15 cellular contexts compared by ENCODE assay signal in genomic region chr17:42655528-42655927, GRCh38. TPM values are rescaled to one million over a fixed set of nuclear protein-coding genes. Genes with fewer than 3 reads are reported as not detected.
DNase-seq lines count a peak whose midpoint lies in the region; ATAC-seq and TF ChIP-seq lines count a peak whose summit lies in the region.
"Had no signal": no experiment of that assay in that cellular context is flagged by ENCODE, and none has a peak within 500 bp of the region (broad histone marks: within the 10 kb centered on the region; RNA-seq: fewer than 3 reads in every experiment).

No MANE protein-coding gene starts in this region.

- H3K4me3 ChIP-seq in AG10803 (ENCODE audit: low read length): no peak overlapping the region

- peaks cover 7% of the 10 kb centered on the region for H3K4me1 Mint-ChIP-seq in glutamatergic neuron (ENCODE audit: low read depth, unreplicated experiment)

- no peak for ATAC-seq in HG02973 (IDR thresholded peaks at IDR 0.05; ENCODE audit: unreplicated experiment)
- ATAC-seq: activated CD8-positive, alpha-beta T cell treated with anti-CD3 and anti-CD28 coated beads, Interleukin-2, amount 10 ng/mL, durations not matched to agents 7 days and 5 days had no signal

- peak; percentile 63 for DNase-seq in AG10803 (ENCODE audit: low read depth)
- peak; percentile 83 for DNase-seq in HCEC 1CT
- peak; percentile 69 for DNase-seq in SW480 (ENCODE audit: low spot score)
- peak; percentile 51 for DNase-seq in glomerular visceral epithelial cell (ENCODE audit: extremely low spot score)
- DNase-seq in NCI-H1694 (lab: John Stamatoyannopoulos, UW): no peak
- no peak for DNase-seq in GOT3 (lab: John Stamatoyannopoulos, UW)
- DNase-seq in glutamatergic neuron: no peak
- DNase-seq: activated CD8-positive, alpha-beta T cell treated with anti-CD3 and anti-CD28 coated beads, Interleukin-2, amount 10 ng/mL, durations not matched to agents 7 days and 5 days; activated effector memory CD4-positive, alpha-beta T cell treated with anti-CD3 and anti-CD28 coated beads, Interleukin-2, amount 50 U/mL, for 16 hours; MV-4-11; NCI-H2171 treated with DMSO at 0.1 percent for 48 hours; NK-92 treated with Interleukin-12 subunit alpha and Interleukin-12 subunit beta, amount 100 ng/mL, for 24 hours had no signal

- no peak overlapping the region for H3K4me3 Mint-ChIP-seq in glutamatergic neuron (ENCODE audit: unreplicated experiment)
- H3K4me3 Mint-ChIP-seq: activated CD8-positive, alpha-beta T cell treated with anti-CD3 and anti-CD28 coated beads, Interleukin-2, amount 10 ng/mL, durations not matched to agents 7 days and 5 days had no signal

- H3K9me3 Mint-ChIP-seq in glutamatergic neuron (ENCODE audit: unreplicated experiment): no peaks in the 10 kb centered on the region

- peaks cover 5% of the 10 kb centered on the region for H3K27me3 Mint-ChIP-seq in glutamatergic neuron (ENCODE audit: unreplicated experiment)

- no peak for TF ChIP-seq CTCF in AG10803 (conservative IDR thresholded peaks at IDR 0.05; ENCODE audit: low read length)
- TF ChIP-seq CTCF in glutamatergic neuron (IDR thresholded peaks at IDR 0.05; ENCODE audit: partially characterized antibody, unreplicated experiment): no peak

- no peaks in the 10 kb centered on the region for H3K36me3 Mint-ChIP-seq in glutamatergic neuron (ENCODE audit: unreplicated experiment)
- H3K36me3 Mint-ChIP-seq: CD14-positive monocyte had no signal

- H3K27ac Mint-ChIP-seq in glutamatergic neuron (ENCODE audit: unreplicated experiment): no peak overlapping the region
- H3K27ac Mint-ChIP-seq: activated CD8-positive, alpha-beta T cell treated with anti-CD3 and anti-CD28 coated beads, Interleukin-2, amount 10 ng/mL, durations not matched to agents 7 days and 5 days; CD14-positive monocyte had no signal

RNA-seq across cellular contexts. Expression of gene TUBG2, which starts 3.6 kb away (rescaled TPM):
- 22.1 TPM for total RNA-seq in glutamatergic neuron (ENCODE audit: unreplicated experiment)

RNA-seq across cellular contexts. Expression of gene PLEKHH3, which starts 21.3 kb away (rescaled TPM):
- 40.6 TPM for total RNA-seq in glutamatergic neuron (ENCODE audit: unreplicated experiment)

RNA-seq across cellular contexts. Expression of gene CCR10, which starts 26.1 kb away (rescaled TPM):
- 1.6 TPM for total RNA-seq in glutamatergic neuron (ENCODE audit: unreplicated experiment)
- total RNA-seq: bronchial epithelial cell had no signal

RNA-seq across cellular contexts. Expression of gene CNTNAP1, which starts 26.8 kb away (rescaled TPM):
- total RNA-seq in glutamatergic neuron (ENCODE audit: unreplicated experiment): 44.8 TPM

RNA-seq across cellular contexts. Expression of gene TUBG1, which starts 46.0 kb away (rescaled TPM):
- total RNA-seq in glutamatergic neuron (ENCODE audit: unreplicated experiment): 74.2 TPM

Comparison
In these comparisons a context has a peak if more than half of its experiments do, and no peak if none do; other contexts are left out.
1. DNase-seq: peak in AG10803 (single experiment), HCEC 1CT (single experiment), SW480 (single experiment) and glomerular visceral epithelial cell (single experiment); none in NCI-H1694 (single experiment), GOT3 (single experiment) and glutamatergic neuron (single experiment).